In genomic region chr12:11797317-11797913, GRCh38 we compare ENCODE assay signal across 11 cellular contexts.
A peak's percentile ranks its signal among the peaks of the same experiment; 100 is the strongest.
DNase-seq lines count a peak whose midpoint lies in the region; ATAC-seq and TF ChIP-seq lines count a peak whose summit lies in the region.
"Had no signal": no experiment of that assay in that cellular context is flagged by ENCODE, and none has a peak within 500 bp of the region (broad histone marks: within the 10 kb centered on the region; RNA-seq: fewer than 3 reads in every experiment).

No MANE protein-coding gene starts in this region.

- no peak overlapping the region for H3K4me3 Mint-ChIP-seq in CD8-positive, alpha-beta T cell
- H3K4me3 Mint-ChIP-seq: activated naive CD8-positive, alpha-beta T cell had no signal

- H3K4me1 Mint-ChIP-seq in CD8-positive, alpha-beta T cell (ENCODE audit: low read depth), result peaks cover 37% of the 10 kb centered on the region

- no peaks in the 10 kb centered on the region for H3K9me3 ChIP-seq in cardiac muscle cell (ENCODE audit: low read depth)
- no peaks in the 10 kb centered on the region for H3K9me3 ChIP-seq in right atrium auricular region
- H3K9me3 ChIP-seq in lower lobe of right lung, result no peaks in the 10 kb centered on the region
- no peaks in the 10 kb centered on the region for H3K9me3 ChIP-seq in CD8-positive, alpha-beta T cell (ENCODE audit: low read length)

- no peaks in the 10 kb centered on the region for H3K36me3 Mint-ChIP-seq in CD8-positive, alpha-beta T cell

- H3K4me3 ChIP-seq in cardiac muscle cell (no peak overlapping the region), right atrium auricular region (no peak overlapping the region), lower lobe of right lung (no peak overlapping the region)
- H3K4me3 ChIP-seq in CD8-positive, alpha-beta T cell (ENCODE audit: low read depth, low read length), result no peak overlapping the region

- H3K4me1 ChIP-seq in cardiac muscle cell (ENCODE audit: low read depth), result peaks cover 52% of the 10 kb centered on the region
- peaks cover 0 to 45% of the 10 kb centered on the region in 2 donors for H3K4me1 ChIP-seq in right atrium auricular region
- peaks cover 58% of the 10 kb centered on the region for H3K4me1 ChIP-seq in lower lobe of right lung
- peaks cover 11% of the 10 kb centered on the region for H3K4me1 ChIP-seq in CD8-positive, alpha-beta T cell (ENCODE audit: insufficient read depth, low read length)

- H3K27ac ChIP-seq in cardiac muscle cell (peak overlapping the region; percentile 97), right atrium auricular region (peak overlapping the region in 1 of 2 donors; percentile 1), lower lobe of right lung (peak overlapping the region; percentile 26)
- no peak overlapping the region for H3K27ac ChIP-seq in CD8-positive, alpha-beta T cell (ENCODE audit: low read depth, low read length)

- intact Hi-C loops in lower lobe of right lung (cut with DNase I), result no loop called here
- intact Hi-C loops in CD8-positive, alpha-beta T cell (cut with DNase I, micrococcal nuclease), result no loop called here

- H3K9me3 Mint-ChIP-seq in CD8-positive, alpha-beta T cell, result no peaks in the 10 kb centered on the region
- H3K9me3 Mint-ChIP-seq: CD4-positive, CD25-positive, alpha-beta regulatory T cell; IgD-negative memory B cell had no signal

- H3K27me3 ChIP-seq in cardiac muscle cell (no peaks in the 10 kb centered on the region), right atrium auricular region (no peaks in the 10 kb centered on the region), lower lobe of right lung (ENCODE audit: low read depth) (no peaks in the 10 kb centered on the region)
- no peaks in the 10 kb centered on the region for H3K27me3 ChIP-seq in CD8-positive, alpha-beta T cell (ENCODE audit: insufficient read depth, low read length)

- H3K36me3 ChIP-seq in cardiac muscle cell (no peaks in the 10 kb centered on the region), right atrium auricular region (no peaks in the 10 kb centered on the region), lower lobe of right lung (no peaks in the 10 kb centered on the region)
- no peaks in the 10 kb centered on the region for H3K36me3 ChIP-seq in CD8-positive, alpha-beta T cell (ENCODE audit: insufficient read depth, low read length)

- no peaks in the 10 kb centered on the region for H3K27me3 Mint-ChIP-seq in CD8-positive, alpha-beta T cell (ENCODE audit: low read depth)
- H3K27me3 Mint-ChIP-seq: activated naive CD8-positive, alpha-beta T cell; CD4-positive, CD25-positive, alpha-beta regulatory T cell; IgD-negative memory B cell had no signal

- CTCF ChIA-PET in CD8-positive, alpha-beta T cell (lab: Charles Lee), result no interaction called here

- peak in 1 of 2 donors; percentile 85 for DNase-seq in cardiac muscle cell (ENCODE audit: low read depth in 1 of 2, low spot score in 1 of 2)
- DNase-seq in right atrium auricular region (ENCODE audit: low spot score), result no peak
- peak; percentile 56 for DNase-seq in amniotic stem cell (lab: John Stamatoyannopoulos, UW)
- DNase-seq in lower lobe of right lung, result no peak
- no peak for DNase-seq in 8988T
- DNase-seq in CD8-positive, alpha-beta T cell, result no peak
- no peak for DNase-seq in cerebellar cortex (ENCODE audit: low spot score)
- DNase-seq: CD4-positive, CD25-positive, alpha-beta regulatory T cell had no signal

- ATAC-seq in lower lobe of right lung (peak in 1 of 2 donors; percentile 58), HG03378 (IDR thresholded peaks at IDR 0.05; ENCODE audit: unreplicated experiment) (no peak)
- no peak for ATAC-seq in CD8-positive, alpha-beta T cell

- H3K27ac Mint-ChIP-seq in CD8-positive, alpha-beta T cell, result no peak overlapping the region
- H3K27ac Mint-ChIP-seq: activated naive CD8-positive, alpha-beta T cell had no signal

- TF ChIP-seq CTCF in cardiac muscle cell (IDR thresholded peaks at IDR 0.05; ENCODE audit: low read depth, low read length), result no peak
- no peak for TF ChIP-seq CTCF in right atrium auricular region (IDR thresholded peaks at IDR 0.05)
- TF ChIP-seq CTCF in lower lobe of right lung (IDR thresholded peaks at IDR 0.05), result no peak
- no peak for TF ChIP-seq CTCF in CD8-positive, alpha-beta T cell (IDR thresholded peaks at IDR 0.05)

- POLR2A ChIA-PET in CD8-positive, alpha-beta T cell (lab: Charles Lee), result interaction anchor here (0.7 kb wide), 1 partner anchor 9 kb away, joined by 3 read pairs; no protein-coding TSS in a partner anchor
